Comparison of ENCODE assay signal across 7 cellular contexts in the genomic region with DNA sequence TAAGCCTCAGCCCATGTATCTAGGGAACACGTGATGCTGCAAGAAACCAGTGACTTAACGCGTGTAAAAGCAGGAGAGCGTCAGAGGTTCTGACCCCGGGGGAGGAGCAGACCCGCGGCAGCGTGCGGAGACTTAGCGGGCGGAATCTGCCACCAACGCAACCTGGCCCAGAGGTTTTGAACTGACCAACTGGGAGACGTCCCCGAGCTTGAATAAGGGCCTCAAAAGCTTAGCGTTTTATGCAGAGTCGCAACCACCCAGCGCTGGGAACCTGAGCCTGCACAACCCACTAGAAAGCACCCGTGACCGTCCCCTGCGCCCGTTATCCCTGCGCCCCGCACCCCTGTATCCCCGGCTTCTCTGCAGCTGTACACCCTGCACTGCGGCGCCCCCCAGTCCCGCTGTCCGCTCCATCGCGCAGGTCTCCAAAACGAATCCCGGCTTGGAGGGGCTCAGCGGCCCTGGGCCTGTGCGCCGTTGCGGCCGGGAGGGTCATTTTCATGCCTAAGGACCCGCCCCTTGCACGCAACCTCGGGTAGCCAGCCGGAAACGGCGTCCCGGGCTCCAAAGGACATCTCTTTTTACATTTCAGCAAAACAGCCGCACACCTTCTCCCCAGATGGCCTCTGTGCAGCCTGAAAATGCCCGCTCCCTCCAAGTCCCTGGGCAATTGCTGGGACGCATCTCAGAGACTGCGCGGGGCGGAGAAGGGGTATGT. TPM values are rescaled to one million over a fixed set of nuclear protein-coding genes. Genes with fewer than 3 reads are reported as not detected.
DNase-seq lines count a peak whose midpoint lies in the region; ATAC-seq and TF ChIP-seq lines count a peak whose summit lies in the region.

No MANE protein-coding gene starts in this region.

- H3K9me3 Mint-ChIP-seq in activated naive CD8-positive, alpha-beta T cell treated with anti-CD3 and anti-CD28 coated beads, Interleukin-2, amount 50 U/mL, for 24 hours: no peaks in the 10 kb centered on the region

- no peaks in the 10 kb centered on the region for H3K9me3 ChIP-seq in right atrium auricular region
- no peaks in the 10 kb centered on the region for H3K9me3 ChIP-seq in psoas muscle

- intact Hi-C loops in psoas muscle (cut with DNase I): no loop called here

- peaks cover 43% of the 10 kb centered on the region for H3K27me3 ChIP-seq in HL-60 (ENCODE audit: insufficient read depth, poor library complexity, severe bottlenecking)
- no peaks in the 10 kb centered on the region for H3K27me3 ChIP-seq in right atrium auricular region
- H3K27me3 ChIP-seq in psoas muscle (ENCODE audit: insufficient read depth in 3 of 3, low read length in 2 of 3): peaks cover 2 to 59% (median 25%) of the 10 kb centered on the region in 3 donors

- ATAC-seq in GM18519 (IDR thresholded peaks at IDR 0.05; ENCODE audit: low FRiP score, unreplicated experiment) (peak; percentile 65), psoas muscle (peak in 3 of 4 donors; percentile 27 to 69 (median 50))
- ATAC-seq in activated naive CD8-positive, alpha-beta T cell treated with anti-CD3 and anti-CD28 coated beads, Interleukin-2, amount 50 U/mL, for 24 hours: peak; percentile 91

- H3K4me1 ChIP-seq in right atrium auricular region (peaks cover 0 to 9% of the 10 kb centered on the region in 2 donors), psoas muscle (no peaks in the 10 kb centered on the region)

- peaks cover 13% of the 10 kb centered on the region for H3K4me1 Mint-ChIP-seq in activated naive CD8-positive, alpha-beta T cell treated with anti-CD3 and anti-CD28 coated beads, Interleukin-2, amount 50 U/mL, for 24 hours

- H3K36me3 ChIP-seq in right atrium auricular region (no peaks in the 10 kb centered on the region), psoas muscle (ENCODE audit: insufficient read depth in 1 of 2, low read depth in 1 of 2) (no peaks in the 10 kb centered on the region)

- peak; percentile 8 to 10 for DNase-seq in HL-60 (ENCODE audit: low read depth in 1 of 2, low spot score in 1 of 2)
- peak; percentile 48 for DNase-seq in activated naive CD8-positive, alpha-beta T cell treated with anti-CD3 and anti-CD28 coated beads, Interleukin-2, amount 50 U/mL, for 24 hours
- no peak for DNase-seq in right atrium auricular region (ENCODE audit: low spot score)
- no peak for DNase-seq in psoas muscle
- DNase-seq in SIG-M5 (lab: John Stamatoyannopoulos, UW): no peak
- DNase-seq in activated gamma-delta T cell (lab: John Stamatoyannopoulos, UW): no peak

- H3K27ac Mint-ChIP-seq in activated naive CD8-positive, alpha-beta T cell treated with anti-CD3 and anti-CD28 coated beads, Interleukin-2, amount 50 U/mL, for 24 hours: no peak overlapping the region

- peak overlapping the region; percentile 35 for H3K4me3 ChIP-seq in HL-60 (replicated peaks; ENCODE audit: insufficient read depth, low read length)
- peak overlapping the region; percentile 37 to 64 for H3K4me3 ChIP-seq in right atrium auricular region
- H3K4me3 ChIP-seq in psoas muscle: peak overlapping the region; percentile 41

- H3K27ac ChIP-seq in HL-60 (replicated peaks) (no peak overlapping the region), right atrium auricular region (peak overlapping the region in 1 of 2 donors; percentile 71), psoas muscle (no peak overlapping the region)

- no peaks in the 10 kb centered on the region for H3K36me3 Mint-ChIP-seq in activated naive CD8-positive, alpha-beta T cell treated with anti-CD3 and anti-CD28 coated beads, Interleukin-2, amount 50 U/mL, for 24 hours (ENCODE audit: low read depth)

- H3K4me3 Mint-ChIP-seq in activated naive CD8-positive, alpha-beta T cell treated with anti-CD3 and anti-CD28 coated beads, Interleukin-2, amount 50 U/mL, for 24 hours: peak overlapping the region; percentile 73

- peaks cover 46% of the 10 kb centered on the region for H3K27me3 Mint-ChIP-seq in activated naive CD8-positive, alpha-beta T cell treated with anti-CD3 and anti-CD28 coated beads, Interleukin-2, amount 50 U/mL, for 24 hours

- TF ChIP-seq CTCF in HL-60 (IDR thresholded peaks at IDR 0.05; ENCODE audit: insufficient read depth, low read length) (no peak), right atrium auricular region (IDR thresholded peaks at IDR 0.05) (no peak), psoas muscle (IDR thresholded peaks at IDR 0.05) (no peak)

- 5 to 6% (median 5%) methylated on average over 50 of the region's 50 CpGs for WGBS in psoas muscle, 3 donors

RNA-seq across cellular contexts. Expression of gene TRIM17, which starts 29.4 kb away (rescaled TPM):
- total RNA-seq in right atrium auricular region (not detected), psoas muscle (not detected)
- under 1 TPM in 1 of 3 donors, not detected in 2; 0.03 TPM for polyA plus RNA-seq in psoas muscle

RNA-seq across cellular contexts. Expression of gene TRIM11, which starts 39.4 kb away (rescaled TPM):
- total RNA-seq in right atrium auricular region (1 to 10 TPM; 5.5 to 9.8 TPM), psoas muscle (1 to 10 TPM; 2.8 to 4.5 (median 4.0) TPM)
- polyA plus RNA-seq in psoas muscle: 1 to 10 TPM; 3.1 to 6.3 (median 3.6) TPM

RNA-seq across cellular contexts. Expression of gene RNF187, which starts 41.2 kb away (rescaled TPM):
- total RNA-seq in right atrium auricular region: 10 to 100 TPM; 35.3 to 35.6 TPM
- total RNA-seq in psoas muscle: 100 to 1,000 TPM in 3 of 4 donors, 10 to 100 TPM in 1; 85.2 to 167 (median 122) TPM
- polyA plus RNA-seq in psoas muscle: 10 to 100 TPM; 34.8 to 79.1 (median 76.0) TPM

Comparison
In these comparisons a context has a peak if more than half of its experiments do, and no peak if none do; other contexts are left out.
1. DNase-seq: peak in HL-60 (2 of 2) and activated naive CD8-positive, alpha-beta T cell treated with anti-CD3 and anti-CD28 coated beads, Interleukin-2, amount 50 U/mL, for 24 hours (single experiment); none in right atrium auricular region (single experiment), psoas muscle (0 of 2), SIG-M5 (single experiment) and activated gamma-delta T cell (single experiment).
2. Peak in every context shown above with its lines, with median percentiles within 50 percentile points of each other: ATAC-seq and H3K4me3 ChIP-seq.